In the genomic region with DNA sequence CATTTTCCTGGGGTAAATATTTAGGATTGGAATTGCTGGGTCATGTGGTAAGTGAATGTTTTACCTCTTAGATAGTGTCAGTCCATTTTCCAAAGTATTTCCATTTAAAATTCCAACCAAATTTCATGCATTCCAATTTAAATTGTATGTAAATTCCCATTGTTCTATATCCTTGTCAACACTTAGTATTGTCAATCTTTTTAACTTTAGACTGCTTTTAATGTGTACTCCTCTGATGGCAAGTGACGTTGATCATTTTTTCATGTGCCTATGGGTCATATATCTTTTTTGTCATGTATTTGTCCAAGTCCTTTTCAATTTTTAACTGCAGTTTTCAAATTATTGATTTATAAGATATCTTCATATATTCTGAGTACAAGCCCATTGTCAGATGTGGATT, we compare ENCODE assay signal across 30 cellular contexts.
"Had no signal": no experiment of that assay in that cellular context is flagged by ENCODE, and none has a peak within 500 bp of the region (broad histone marks: within the 10 kb centered on the region; RNA-seq: fewer than 3 reads in every experiment).

No MANE protein-coding gene starts in this region.

- DNase-seq: naive thymus-derived CD8-positive, alpha-beta T cell; nephron progenitor cell; nucleus accumbens; ovary; posterior cingulate gyrus; psoas muscle; right cardiac atrium; spleen; stimulated activated CD4-positive, alpha-beta T cell treated with anti-CD3 and anti-CD28 coated beads, Interleukin-12 subunit alpha, Interleukin-12 subunit beta, amount 100 ng/mL, for 4 hours; stimulated activated CD4-positive, alpha-beta T cell treated with anti-CD3 and anti-CD28 coated beads, Interleukin-1b, Interleukin-23, amount 100 ng/mL, for 48 hours; stimulated activated CD4-positive, alpha-beta T cell treated with anti-CD3 and anti-CD28 coated beads, Interleukin-4, amount 100 ng/mL, for 1 hour; stimulated activated CD4-positive, alpha-beta T cell treated with anti-CD3 and anti-CD28 coated beads, Interleukin-4, amount 100 ng/mL, for 4 hours; stimulated activated CD8-positive, alpha-beta memory T cell treated with anti-CD3 and anti-CD28 coated beads, Interleukin-4, amount 100 ng/mL, for 48 hours; stimulated activated naive CD4-positive, alpha-beta T cell; stimulated activated naive CD8-positive, alpha-beta T cell treated with anti-CD3 and anti-CD28 coated beads, Interleukin-15, amount 100 ng/mL, for 72 hours; stimulated activated naive CD8-positive, alpha-beta T cell treated with anti-CD3 and anti-CD28 coated beads, Interleukin-15, Interleukin-2, amounts not matched to agents 100 U/mL and 50 U/mL, for 24 hours; substantia nigra; testis; tibial artery; transverse colon; upper lobe of left lung had no signal

- H3K79me2 ChIP-seq: parathyroid adenoma had no signal

- H3K27me3 ChIP-seq: neutrophil, ovary, suprapubic skin, testis, transverse colon, upper lobe of left lung, vagina had no signal

- H3K36me3 ChIP-seq: neutrophil, ovary, spleen, suprapubic skin, tibial artery, transverse colon, upper lobe of left lung, vagina had no signal

- H3K4me1 ChIP-seq: parathyroid adenoma, psoas muscle, tibial artery, vagina had no signal

- H3K4me2 ChIP-seq: smooth muscle cell had no signal

- H2AFZ ChIP-seq: parathyroid adenoma had no signal

- H3K9ac ChIP-seq: parathyroid adenoma had no signal

- H3K4me3 ChIP-seq: ovary, psoas muscle, skin epidermis, smooth muscle cell, spleen, suprapubic skin, testis, tibial artery, transverse colon, upper lobe of left lung, vagina had no signal

- H3K27ac ChIP-seq: ovary, parathyroid adenoma, psoas muscle, skin epidermis, suprapubic skin, testis, tibial artery, transverse colon, upper lobe of left lung, vagina had no signal

- ATAC-seq: naive thymus-derived CD8-positive, alpha-beta T cell; natural killer cell treated with Interleukin-12 subunit alpha and Interleukin-12 subunit beta and Interleukin-15 and Interleukin-18, amount 100 ng/mL, for 72 hours; psoas muscle; right cardiac atrium; sciatic nerve; stimulated activated memory B cell treated with anti-CD40 and anti-IgM and Interleukin-4, amounts not matched to agents 10 μg/mL and 1 μg/mL and 100 μg/mL, for 72 hours; stimulated activated naive CD8-positive, alpha-beta T cell treated with anti-CD3 and anti-CD28 coated beads, Interleukin-15, amount 100 ng/mL, for 72 hours; stimulated activated naive CD8-positive, alpha-beta T cell treated with anti-CD3 and anti-CD28 coated beads, Interleukin-15, Interleukin-2, amounts not matched to agents 100 U/mL and 50 U/mL, for 24 hours had no signal

- H3K9me3 ChIP-seq: neutrophil, ovary, suprapubic skin, testis, vagina had no signal
